8 cellular contexts compared by ENCODE assay signal in the genomic region with DNA sequence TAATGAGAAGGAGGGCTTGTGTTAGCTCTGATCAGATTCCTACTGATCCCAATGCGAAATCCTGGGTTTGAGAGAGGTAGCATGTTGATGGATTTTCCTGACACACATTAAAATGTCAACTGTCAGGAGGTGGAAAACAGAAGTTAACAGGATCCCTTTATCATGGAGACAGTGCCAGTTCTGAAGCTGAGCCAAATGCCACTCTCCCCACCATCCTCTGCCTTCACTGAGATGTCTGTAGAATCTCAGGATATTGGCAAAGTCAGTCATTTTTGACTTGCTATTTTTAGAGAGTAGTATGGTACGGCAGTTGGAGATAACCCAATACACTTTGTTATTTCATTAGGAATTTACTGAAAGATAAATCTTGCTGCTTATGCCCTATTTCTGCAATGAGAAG.
"Had no signal": no experiment of that assay in that cellular context is flagged by ENCODE, and none has a peak within 500 bp of the region (broad histone marks: within the 10 kb centered on the region; RNA-seq: fewer than 3 reads in every experiment).

No MANE protein-coding gene starts in this region.

- H3K9me3 ChIP-seq: HAP-1 had no signal

- H3K36me3 ChIP-seq: HAP-1 had no signal

- ATAC-seq: HCT116 had no signal

- H3K27ac ChIP-seq: GM23248 had no signal

- H3K4me3 ChIP-seq: GM23248, HAP-1 had no signal

- H3K36me3 Mint-ChIP-seq: IgD-negative memory B cell had no signal

- H3K4me1 ChIP-seq: HAP-1 had no signal

- H3K9ac ChIP-seq: GM23248 had no signal

- H3K4me3 Mint-ChIP-seq: HFFc6, IgD-negative memory B cell had no signal

- H3K27ac Mint-ChIP-seq: HFFc6, IgD-negative memory B cell had no signal

- DNase-seq: GM23248, GOT3, H7, HFFc6, KBM-7 had no signal

- H3K27me3 Mint-ChIP-seq: IgD-negative memory B cell had no signal

- H2AFZ ChIP-seq: GM23248 had no signal

- H3K4me1 Mint-ChIP-seq: IgD-negative memory B cell had no signal
